ENCODE assay signal across 8 cellular contexts in genomic region chr3:48556796-48557626, GRCh38. TPM values are rescaled to one million over a fixed set of nuclear protein-coding genes. Genes with fewer than 3 reads are reported as not detected.
DNase-seq lines count a peak whose midpoint lies in the region; ATAC-seq and TF ChIP-seq lines count a peak whose summit lies in the region.

TSS of gene PFKFB4 (minus strand) at chr3:48556803. CDS start at chr3:48556777, 26 bp downstream.

- no peaks in the 10 kb centered on the region for H3K9me3 ChIP-seq in BE2C

- peak within 1 kb of the TSS; percentile 87 for H3K4me3 Mint-ChIP-seq in activated CD4-positive, alpha-beta T cell treated with anti-CD3 and anti-CD28 coated beads for 36 hours

- CTCF ChIA-PET in activated CD4-positive, alpha-beta T cell treated with anti-CD3 and anti-CD28 coated beads for 36 hours (lab: Charles Lee) = interaction anchor here (0.5 to 5.0 kb wide), 21 partner anchors 8 to 549 kb away, joined by 3 to 43 read pairs (median 3); partner anchors contain the start of genes CCDC51, SLC26A6, TMA7 and UQCRC1

- H3K36me3 ChIP-seq in BE2C (no peaks in the 10 kb centered on the region), kidney epithelial cell (ENCODE audit: control insufficient read depth, insufficient read depth, low read length) (peaks cover 5% of the 10 kb centered on the region)

- TF ChIP-seq CTCF in BE2C (IDR thresholded peaks at IDR 0.05; ENCODE audit: low read depth, low read length) = no peak
- TF ChIP-seq CTCF in choroid plexus epithelial cell (conservative IDR thresholded peaks at IDR 0.05; ENCODE audit: low read depth, low read length) = no peak
- no peak for TF ChIP-seq CTCF in kidney epithelial cell (IDR thresholded peaks at IDR 0.05; ENCODE audit: insufficient read depth, low read length, poor library complexity, severe bottlenecking)

- H3K27ac Mint-ChIP-seq in activated CD4-positive, alpha-beta T cell treated with anti-CD3 and anti-CD28 coated beads for 36 hours = peak within 1 kb of the TSS; percentile 93

- peaks cover 11% of the 10 kb centered on the region for H3K36me3 Mint-ChIP-seq in activated CD4-positive, alpha-beta T cell treated with anti-CD3 and anti-CD28 coated beads for 36 hours (ENCODE audit: low read depth)

- DNase-seq in BE2C (peak; percentile 96), GM19238 (ENCODE audit: insufficient read length, low spot score) (peak; percentile 96), NCI-H510A (lab: John Stamatoyannopoulos, UW) (peak; percentile 91), choroid plexus epithelial cell (ENCODE audit: low read depth) (peak; percentile 100), kidney epithelial cell (ENCODE audit: low read depth) (peak; percentile 97)
- peak; percentile 100 for DNase-seq in activated CD4-positive, alpha-beta T cell treated with anti-CD3 and anti-CD28 coated beads for 36 hours
- DNase-seq in stimulated activated CD4-positive, alpha-beta T cell treated with anti-CD3 and anti-CD28 coated beads, Interleukin-15, amount 100 ng/mL, for 24 hours = peak; percentile 99

- intact Hi-C loops in activated CD4-positive, alpha-beta T cell treated with anti-CD3 and anti-CD28 coated beads for 36 hours (cut with DNase I, micrococcal nuclease) = loop anchor here (1.0 to 10.0 kb wide), 25 partner anchors 50 to 1176 kb away; partner anchors contain the start of genes CCDC51 (in 2 of the 2), IP6K2 (in 2 of the 2), NME6 (in 2 of the 2) and QRICH1 (in 2 of the 2)

- H3K9me3 Mint-ChIP-seq in activated CD4-positive, alpha-beta T cell treated with anti-CD3 and anti-CD28 coated beads for 36 hours (ENCODE audit: low read depth) = no peaks in the 10 kb centered on the region

- peaks cover 23% of the 10 kb centered on the region for H3K4me1 Mint-ChIP-seq in activated CD4-positive, alpha-beta T cell treated with anti-CD3 and anti-CD28 coated beads for 36 hours

- POLR2A ChIA-PET in activated CD4-positive, alpha-beta T cell treated with anti-CD3 and anti-CD28 coated beads for 36 hours (lab: Charles Lee) = interaction anchor here (0.8 to 1.3 kb wide), 12 partner anchors 12 to 450 kb away, joined by 3 to 7 read pairs (median 4); partner anchors contain the start of genes ATRIP, CDC25A, IP6K2 and WDR6

- no peaks in the 10 kb centered on the region for H3K27me3 Mint-ChIP-seq in activated CD4-positive, alpha-beta T cell treated with anti-CD3 and anti-CD28 coated beads for 36 hours

- H3K4me3 ChIP-seq in BE2C (ENCODE audit: low read depth, low read length) (peak within 1 kb of the TSS; percentile 59), choroid plexus epithelial cell (ENCODE audit: low read depth, low read length) (peak within 1 kb of the TSS; percentile 72), kidney epithelial cell (ENCODE audit: low read depth, low read length) (peak within 1 kb of the TSS; percentile 62)

- H3K4me1 ChIP-seq in BE2C = peaks cover 2% of the 10 kb centered on the region

- no peaks in the 10 kb centered on the region for H3K27me3 ChIP-seq in BE2C
- no peaks in the 10 kb centered on the region for H3K27me3 ChIP-seq in kidney epithelial cell (ENCODE audit: control insufficient read depth, insufficient read depth, low read length)

- peak; percentile 83 for ATAC-seq in HG03439 (IDR thresholded peaks at IDR 0.05; ENCODE audit: unreplicated experiment)
- ATAC-seq in activated CD4-positive, alpha-beta T cell treated with anti-CD3 and anti-CD28 coated beads for 36 hours = peak; percentile 91

RNA-seq across cellular contexts. Expression of gene PFKFB4, which starts in this region (rescaled TPM):
- 1.2 TPM for polyA plus RNA-seq in BE2C (2012; ENCODE audit: insufficient read depth, insufficient read length, low read depth)
- total RNA-seq in activated CD4-positive, alpha-beta T cell treated with anti-CD3 and anti-CD28 coated beads for 36 hours = 10 to 100 TPM; 58.4 to 63.7 TPM
- 22.4 and 24.1 TPM in 2 replicates for total RNA-seq in kidney epithelial cell

Comparison
In these comparisons a context has a peak if more than half of its experiments do, and no peak if none do; other contexts are left out.
1. Peak in every context shown above with its lines: DNase-seq, ATAC-seq and H3K4me3 ChIP-seq.